ENCODE assay signal across 1 cellular context in genomic region chr3:71881732-71882131, GRCh38.
A peak's percentile ranks its signal among the peaks of the same experiment; 100 is the strongest.
TF ChIP-seq lines count a peak whose summit lies in the region.

No MANE protein-coding gene starts in this region.

TF ChIP-seq in HepG2, 621 proteins besides CTCF, POLR2A, EP300 and RAD21 (continued from another document and continues in another):
- TF ChIP-seq ZNF563 (CRISPR knock-in tag; IDR thresholded peaks at IDR 0.05) (no peak), RARA (CRISPR knock-in tag; IDR thresholded peaks at IDR 0.05) (peak; percentile 67), MLX (CRISPR knock-in tag; IDR thresholded peaks at IDR 0.05) (peak; percentile 31), ZNF318 (CRISPR knock-in tag; IDR thresholded peaks at IDR 0.05) (no peak), RORA (CRISPR knock-in tag; IDR thresholded peaks at IDR 0.05) (no peak), GATAD2A (CRISPR knock-in tag; IDR thresholded peaks at IDR 0.05) (0 out of 2 replicates have a peak, but pooled peaks have one; percentile 10), NR1H2 (CRISPR knock-in tag; IDR thresholded peaks at IDR 0.05; ENCODE audit: borderline replicate concordance, low read depth) (no peak), HNF4G (IDR thresholded peaks at IDR 0.05; ENCODE audit: borderline replicate concordance, low read depth, low read length) (0 out of 2 replicates have a peak, but pooled peaks have one; percentile 27), HNF4G (CRISPR knock-in tag; IDR thresholded peaks at IDR 0.05; ENCODE audit: borderline replicate concordance, low read depth) (no peak), ARID5B (CRISPR knock-in tag; IDR thresholded peaks at IDR 0.05) (peak; percentile 18; the same call in 1 of the 2 replicates), NR2F6 (IDR thresholded peaks at IDR 0.05) (peak; percentile 38; the same call in 1 of the 2 replicates), NR2F6 (CRISPR knock-in tag; IDR thresholded peaks at IDR 0.05) (peak; percentile 47; the same call in 1 of the 2 replicates), ZNF570 (CRISPR knock-in tag; IDR thresholded peaks at IDR 0.05; ENCODE audit: borderline replicate concordance) (no peak), ZNF33A (CRISPR knock-in tag; IDR thresholded peaks at IDR 0.05; ENCODE audit: borderline replicate concordance) (no peak), ARID3A (IDR thresholded peaks at IDR 0.05; ENCODE audit: low read depth, low read length) (no peak), SKIL (CRISPR knock-in tag; IDR thresholded peaks at IDR 0.05; ENCODE audit: borderline replicate concordance) (no peak), GFI1 (CRISPR knock-in tag; IDR thresholded peaks at IDR 0.05; ENCODE audit: borderline replicate concordance) (no peak), ZNF549 (CRISPR knock-in tag; IDR thresholded peaks at IDR 0.05) (no peak), SALL1 (CRISPR knock-in tag; IDR thresholded peaks at IDR 0.05) (peak; percentile 33; the same call in 1 of the 2 replicates), ZKSCAN8 (CRISPR knock-in tag; IDR thresholded peaks at IDR 0.05; ENCODE audit: borderline replicate concordance) (no peak), HNF4A (CRISPR knock-in tag; IDR thresholded peaks at IDR 0.05) (peak; percentile 44), NR2F1 (CRISPR knock-in tag; IDR thresholded peaks at IDR 0.05) (0 out of 4 replicates have a peak, but pooled peaks of 1 of the 2 experiments have one; percentile 13), TCF7 (IDR thresholded peaks at IDR 0.05; ENCODE audit: low read depth) (no peak), RNF219 (CRISPR knock-in tag; IDR thresholded peaks at IDR 0.05) (no peak), ZNF597 (CRISPR knock-in tag; IDR thresholded peaks at IDR 0.05) (no peak), ZFX (CRISPR knock-in tag; IDR thresholded peaks at IDR 0.05; ENCODE audit: low read depth) (0 out of 2 replicates have a peak, but pooled peaks have one; percentile 14), BCL3 (CRISPR knock-in tag; IDR thresholded peaks at IDR 0.05) (no peak), PRMT3 (CRISPR knock-in tag; IDR thresholded peaks at IDR 0.05; ENCODE audit: borderline replicate concordance, low read depth) (no peak), MAZ (IDR thresholded peaks at IDR 0.05; ENCODE audit: borderline replicate concordance, low read depth, low read length) (no peak), MAZ (CRISPR knock-in tag; IDR thresholded peaks at IDR 0.05; ENCODE audit: low read depth) (no peak), SMARCC2 (IDR thresholded peaks at IDR 0.05) (no peak), EEA1 (CRISPR knock-in tag; IDR thresholded peaks at IDR 0.05; ENCODE audit: borderline replicate concordance) (no peak), ZFP37 (CRISPR knock-in tag; IDR thresholded peaks at IDR 0.05; ENCODE audit: borderline replicate concordance) (no peak), KLF12 (CRISPR knock-in tag; IDR thresholded peaks at IDR 0.05; ENCODE audit: borderline replicate concordance) (no peak), MXI1 (IDR thresholded peaks at IDR 0.05; ENCODE audit: borderline replicate concordance, low read depth, low read length) (no peak)
